2 cellular contexts compared by ENCODE assay signal in the genomic region with DNA sequence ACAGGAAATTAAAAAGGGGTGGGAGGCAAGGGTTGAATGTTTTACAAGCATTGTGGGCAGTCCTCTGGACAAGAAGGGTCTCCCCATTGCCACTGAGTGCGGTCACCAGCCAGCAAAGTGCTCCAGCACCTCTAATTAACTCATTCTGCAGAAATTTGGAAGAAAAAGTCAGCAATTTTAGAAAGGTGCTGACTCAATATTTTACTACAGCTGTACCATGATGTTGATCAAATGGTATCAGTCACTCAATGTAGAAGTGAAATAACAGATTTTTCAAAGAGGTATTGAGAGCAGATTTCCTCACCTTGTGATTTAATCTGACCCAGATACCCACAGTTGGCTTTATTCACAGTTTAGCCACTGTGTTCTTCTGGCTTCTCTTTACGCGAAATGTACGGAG.
TF ChIP-seq lines count a peak whose summit lies in the region.

No MANE protein-coding gene starts in this region.

TF ChIP-seq in IMR-90, 13 proteins besides CTCF, POLR2A, EP300 and RAD21:
- peak; percentile 34; the same call in 1 of the 2 replicates for TF ChIP-seq MAFK (IDR thresholded peaks at IDR 0.05; ENCODE audit: low read depth, low read length)
- TF ChIP-seq NFE2L2 (IDR thresholded peaks at IDR 0.05; ENCODE audit: low read depth, low read length), result no peak

TF ChIP-seq in H1, 55 proteins besides CTCF, POLR2A, EP300 and RAD21:
- TF ChIP-seq RXRA (IDR thresholded peaks at IDR 0.05; ENCODE audit: insufficient read depth, low read depth, low read length), result no peak
- no peak for TF ChIP-seq KDM5A (IDR thresholded peaks at IDR 0.05; ENCODE audit: low read length)
- TF ChIP-seq TBP (IDR thresholded peaks at IDR 0.05; ENCODE audit: low read depth, low read length), result no peak
- TF ChIP-seq HDAC6 (IDR thresholded peaks at IDR 0.05; ENCODE audit: low read depth, low read length), result no peak
- no peak for TF ChIP-seq ZNF274 (IDR thresholded peaks at IDR 0.05; ENCODE audit: borderline replicate concordance, extremely low read depth, low read length)
- TF ChIP-seq POU5F1 (IDR thresholded peaks at IDR 0.05; ENCODE audit: low read depth, low read length), result no peak
- TF ChIP-seq CBX5 (IDR thresholded peaks at IDR 0.05; ENCODE audit: low read depth, low read length), result no peak
- no peak for TF ChIP-seq CTBP2 (IDR thresholded peaks at IDR 0.05; ENCODE audit: borderline replicate concordance, insufficient read depth, insufficient read length, low read length)
- TF ChIP-seq PHF8 (conservative IDR thresholded peaks at IDR 0.05; ENCODE audit: low read depth, low read length), result no peak
- TF ChIP-seq SRF (IDR thresholded peaks at IDR 0.05; ENCODE audit: low read depth, low read length), result no peak
